Comparison of ENCODE assay signal across 11 cellular contexts in the genomic region with DNA sequence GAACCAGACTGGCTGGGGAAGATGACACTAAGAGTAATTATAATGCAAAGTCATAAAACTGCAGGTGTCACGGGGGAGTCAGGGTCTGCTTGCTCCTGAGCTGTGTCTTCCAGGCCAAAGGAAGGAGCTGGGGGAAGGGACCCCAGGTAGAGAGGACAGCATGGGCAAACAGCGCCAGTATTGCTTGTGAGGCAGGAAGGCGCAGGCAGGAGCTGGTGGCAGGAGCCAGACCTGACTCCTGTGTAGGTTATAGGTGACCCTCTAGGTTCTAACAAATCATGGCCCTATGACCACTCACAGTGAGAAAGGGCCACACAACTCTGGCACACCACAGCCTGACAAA. TPM values are rescaled to one million over a fixed set of nuclear protein-coding genes. Genes with fewer than 3 reads are reported as not detected.
DNase-seq lines count a peak whose midpoint lies in the region; ATAC-seq and TF ChIP-seq lines count a peak whose summit lies in the region.
"Had no signal": no experiment of that assay in that cellular context is flagged by ENCODE, and none has a peak within 500 bp of the region (broad histone marks: within the 10 kb centered on the region; RNA-seq: fewer than 3 reads in every experiment).

No MANE protein-coding gene starts in this region.

- peak; percentile 55 for DNase-seq in stimulated activated CD4-positive, alpha-beta T cell treated with anti-CD3 and anti-CD28 coated beads, Interleukin-15, amount 100 ng/mL, for 24 hours
- no peak for DNase-seq in stimulated activated CD4-positive, alpha-beta T cell treated with anti-CD3 and anti-CD28 coated beads, Interleukin-2, amount 100 ng/mL, for 24 hours
- DNase-seq in central memory CD8-positive, alpha-beta T cell (ENCODE audit: low spot score in 2 of 2), result no peak
- no peak for DNase-seq in neural crest cell (ENCODE audit: low read depth, low spot score)
- no peak for DNase-seq in vagina (ENCODE audit: extremely low spot score in 2 of 2)
- DNase-seq in SIG-M5 (lab: John Stamatoyannopoulos, UW), result no peak
- no peak for DNase-seq in omental fat pad (ENCODE audit: low spot score)
- DNase-seq: kidney glomerular epithelial cell, MM.1S, NCI-H446 treated with DMSO at 0.1 percent for 48 hours had no signal

- intact Hi-C loops in vagina (cut with DNase I), result no loop called here

- H3K4me3 ChIP-seq in vagina, result peak overlapping the region; percentile 79 to 89

- TF ChIP-seq POLR2A in vagina (IDR thresholded peaks at IDR 0.05), result no peak

- peaks cover 0 to 10% of the 10 kb centered on the region in 2 donors for H3K36me3 ChIP-seq in vagina

- no peak for TF ChIP-seq CTCF in neural crest cell (conservative IDR thresholded peaks at IDR 0.05)
- no peak for TF ChIP-seq CTCF in vagina (IDR thresholded peaks at IDR 0.05)
- no peak for TF ChIP-seq CTCF in omental fat pad (IDR thresholded peaks at IDR 0.05)

- H3K27me3 Mint-ChIP-seq in central memory CD8-positive, alpha-beta T cell, result no peaks in the 10 kb centered on the region
- H3K27me3 Mint-ChIP-seq in neural crest cell (ENCODE audit: low read depth), result peaks cover 9% of the 10 kb centered on the region

- H3K4me1 ChIP-seq in vagina, result peaks cover 77% of the 10 kb centered on the region

- H3K9me3 Mint-ChIP-seq in central memory CD8-positive, alpha-beta T cell, result no peaks in the 10 kb centered on the region
- no peaks in the 10 kb centered on the region for H3K9me3 Mint-ChIP-seq in neural crest cell

- H3K9me3 ChIP-seq in vagina, result no peaks in the 10 kb centered on the region

- peaks cover 88% of the 10 kb centered on the region for H3K4me1 Mint-ChIP-seq in central memory CD8-positive, alpha-beta T cell
- peaks cover 26% of the 10 kb centered on the region for H3K4me1 Mint-ChIP-seq in neural crest cell

- H3K27ac Mint-ChIP-seq in central memory CD8-positive, alpha-beta T cell (ENCODE audit: low read depth), result peak overlapping the region; percentile 98
- H3K27ac Mint-ChIP-seq in neural crest cell (ENCODE audit: unreplicated experiment), result no peak overlapping the region

- H3K27me3 ChIP-seq in vagina, result no peaks in the 10 kb centered on the region

- no peak for ATAC-seq in central memory CD8-positive, alpha-beta T cell (replicated peaks; ENCODE audit: extremely low read depth, poor library complexity, severe bottlenecking)
- ATAC-seq in omental fat pad (ENCODE audit: low FRiP score) (no peak), HG02938 (IDR thresholded peaks at IDR 0.05; ENCODE audit: unreplicated experiment) (no peak)

- peaks cover 51% of the 10 kb centered on the region for H3K36me3 Mint-ChIP-seq in central memory CD8-positive, alpha-beta T cell (ENCODE audit: insufficient read depth)
- no peaks in the 10 kb centered on the region for H3K36me3 Mint-ChIP-seq in neural crest cell (ENCODE audit: low read depth)

- peak overlapping the region; percentile 97 for H3K4me3 Mint-ChIP-seq in central memory CD8-positive, alpha-beta T cell
- peak overlapping the region; percentile 65 for H3K4me3 Mint-ChIP-seq in neural crest cell

- peak overlapping the region; percentile 91 for H3K27ac ChIP-seq in vagina

RNA-seq across cellular contexts. Expression of a gene that starts 1.9 kb away (rescaled TPM):
- total RNA-seq in neural crest cell (8.1 and 8.6 TPM in 2 replicates), vagina (21.9 TPM), omental fat pad (10 to 100 TPM; 10.4 to 27.9 (median 17.9) TPM)

RNA-seq across cellular contexts. Expression of a gene that starts 7.2 kb away (rescaled TPM):
- total RNA-seq in neural crest cell (37.0 and 38.8 TPM in 2 replicates), vagina (38.1 TPM), omental fat pad (10 to 100 TPM; 25.4 to 54.6 (median 41.0) TPM)

RNA-seq across cellular contexts. Expression of a gene that starts 40.4 kb away (rescaled TPM):
- total RNA-seq in neural crest cell, result 22.8 and 22.9 TPM in 2 replicates
- 3.4 TPM for total RNA-seq in vagina
- total RNA-seq in omental fat pad, result 1 to 10 TPM; 4.8 to 8.3 (median 6.7) TPM

RNA-seq across cellular contexts. Expression of a gene that starts 42.2 kb away (rescaled TPM):
- total RNA-seq in neural crest cell, result 12.7 and 13.1 TPM in 2 replicates
- total RNA-seq in vagina, result 10.8 TPM
- total RNA-seq in omental fat pad, result 10 to 100 TPM in 1 of 4 donors, 1 to 10 TPM in 3; 4.4 to 11.1 (median 9.2) TPM
